1 cellular context compared by ENCODE assay signal in the genomic region with DNA sequence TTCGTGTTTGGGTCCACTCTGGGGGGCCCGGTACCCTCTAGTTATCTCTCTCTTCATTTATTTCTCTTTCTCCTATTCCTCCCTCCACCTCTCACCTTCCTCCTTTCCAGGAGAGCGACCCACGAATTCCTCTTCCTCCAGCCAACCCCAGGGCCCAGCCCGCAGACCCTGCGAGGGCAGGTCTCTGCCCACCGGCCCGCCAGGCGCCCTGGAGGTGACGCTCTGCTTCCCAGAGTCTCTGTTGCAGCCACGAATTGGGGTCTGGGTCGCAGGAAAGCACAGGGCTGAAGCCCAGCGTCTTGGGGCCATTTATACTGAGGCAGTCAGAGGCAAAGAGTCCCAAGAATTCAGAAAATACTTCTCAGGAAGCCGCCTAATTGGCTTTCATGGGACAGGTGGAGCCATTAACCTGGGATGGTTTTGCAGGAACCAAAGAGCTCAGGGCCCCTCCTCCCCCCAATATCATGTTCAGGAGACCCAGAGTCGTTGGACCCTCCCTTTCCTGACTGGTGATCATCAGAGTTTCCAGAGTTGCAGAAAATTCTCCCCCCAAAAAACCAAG.
TF ChIP-seq lines count a peak whose summit lies in the region.

No MANE protein-coding gene starts in this region.

TF ChIP-seq in neural cell, 6 proteins besides CTCF, POLR2A, EP300 and RAD21 (continued from another document):
- TF ChIP-seq TAF1 (IDR thresholded peaks at IDR 0.05; ENCODE audit: low read depth) (no peak), SMC3 (conservative IDR thresholded peaks at IDR 0.05; ENCODE audit: poor library complexity) (no peak), EZH2 (IDR thresholded peaks at IDR 0.05; ENCODE audit: borderline replicate concordance, insufficient read depth, low read length, poor library complexity, severe bottlenecking) (peak; percentile 76), MXI1 (conservative IDR thresholded peaks at IDR 0.05; ENCODE audit: poor library complexity, severe bottlenecking) (no peak)
